Comparison of ENCODE assay signal across 12 cellular contexts in the genomic region with DNA sequence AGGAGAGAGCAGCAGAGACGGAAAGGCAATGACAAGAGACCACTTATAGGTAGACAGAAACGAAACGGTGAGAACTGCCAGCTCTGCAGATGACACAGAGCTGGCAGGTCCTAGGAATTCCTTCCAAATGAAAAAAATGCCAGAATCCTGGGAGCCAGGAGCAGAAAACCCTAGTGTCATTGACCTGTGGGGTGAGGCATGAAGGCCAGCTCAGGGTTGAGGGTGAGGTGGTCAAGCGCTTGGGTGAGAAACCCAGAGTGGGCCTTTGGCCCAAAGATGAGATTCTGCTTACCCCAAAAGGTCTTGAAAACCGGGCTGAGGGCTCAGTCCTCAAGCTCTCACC. TPM values are rescaled to one million over a fixed set of nuclear protein-coding genes. Genes with fewer than 3 reads are reported as not detected.
DNase-seq lines count a peak whose midpoint lies in the region; ATAC-seq and TF ChIP-seq lines count a peak whose summit lies in the region.
"Had no signal": no experiment of that assay in that cellular context is flagged by ENCODE, and none has a peak within 500 bp of the region (broad histone marks: within the 10 kb centered on the region; RNA-seq: fewer than 3 reads in every experiment).

No MANE protein-coding gene starts in this region.

- H4K91ac ChIP-seq in mesenchymal stem cell (ENCODE audit: low read length), result no peak overlapping the region

- no peak overlapping the region for H3K14ac ChIP-seq in mesenchymal stem cell (ENCODE audit: low read length in 2 of 2)

- DNase-seq in activated CD8-positive, alpha-beta T cell treated with anti-CD3 and anti-CD28 coated beads, Interleukin-2, amount 10 ng/mL, durations not matched to agents 7 days and 5 days, result no peak
- DNase-seq in activated CD8-positive, alpha-beta T cell treated with anti-CD3 and anti-CD28 coated beads for 36 hours, result no peak
- DNase-seq in caudate nucleus (lab: John Stamatoyannopoulos, UW) (no peak), mesenchymal stem cell (peak; percentile 43), thyroid gland (no peak), NCI-H1417 treated with DMSO at 0.1 percent for 48 hours (lab: John Stamatoyannopoulos, UW) (no peak), activated T-cell treated with anti-CD3 and anti-CD28 coated beads for 4 hours (no peak)
- no peak for DNase-seq in activated CD8-positive, alpha-beta memory T cell treated with anti-CD3 and anti-CD28 coated beads, Interleukin-2, amount 50 U/mL, for 48 hours
- DNase-seq: activated gamma-delta T cell treated with Interleukin-2 at 50 U/mL for 16 hours, NCI-H226 had no signal

- H3K4me3 ChIP-seq in mesenchymal stem cell (ENCODE audit: insufficient read depth in 1 of 2, low read depth in 1 of 2, low read length in 2 of 2) (no peak overlapping the region), thyroid gland (replicated peaks in 1 of 3) (no peak overlapping the region)

- H3K9ac ChIP-seq in mesenchymal stem cell (ENCODE audit: low read length), result peak overlapping the region; percentile 93

- POLR2A ChIA-PET in activated CD8-positive, alpha-beta T cell treated with anti-CD3 and anti-CD28 coated beads, Interleukin-2, amount 10 ng/mL, durations not matched to agents 7 days and 5 days (lab: Charles Lee), result interaction anchor here (1.0 to 1.4 kb wide), 2 partner anchors 18 to 26 kb away, joined by 3 to 4 read pairs; no protein-coding TSS in a partner anchor
- POLR2A ChIA-PET in activated CD8-positive, alpha-beta T cell treated with anti-CD3 and anti-CD28 coated beads for 36 hours (lab: Charles Lee), result interaction anchor here (1.1 to 2.0 kb wide), 2 partner anchors 8 to 34 kb away, joined by 3 to 5 read pairs; no protein-coding TSS in a partner anchor

- peak overlapping the region; percentile 84 for H2AK5ac ChIP-seq in mesenchymal stem cell (ENCODE audit: low read length, severe bottlenecking)

- no peak for TF ChIP-seq CTCF in activated CD8-positive, alpha-beta T cell treated with anti-CD3 and anti-CD28 coated beads for 36 hours (IDR thresholded peaks at IDR 0.05)
- TF ChIP-seq CTCF in thyroid gland (IDR thresholded peaks at IDR 0.05), result no peak

- H3K27me3 Mint-ChIP-seq in activated CD8-positive, alpha-beta T cell treated with anti-CD3 and anti-CD28 coated beads, Interleukin-2, amount 10 ng/mL, durations not matched to agents 7 days and 5 days (ENCODE audit: low read depth), result no peaks in the 10 kb centered on the region
- no peaks in the 10 kb centered on the region for H3K27me3 Mint-ChIP-seq in activated CD8-positive, alpha-beta T cell treated with anti-CD3 and anti-CD28 coated beads for 36 hours

- ATAC-seq in activated CD8-positive, alpha-beta T cell treated with anti-CD3 and anti-CD28 coated beads, Interleukin-2, amount 10 ng/mL, durations not matched to agents 7 days and 5 days, result no peak
- no peak for ATAC-seq in activated CD8-positive, alpha-beta T cell treated with anti-CD3 and anti-CD28 coated beads for 36 hours

- H3K18ac ChIP-seq in mesenchymal stem cell (ENCODE audit: low read depth in 1 of 2, low read length in 2 of 2), result peak overlapping the region; percentile 85 to 87

- peak overlapping the region; percentile 19 for H2BK120ac ChIP-seq in mesenchymal stem cell (ENCODE audit: low read depth, low read length)

- H3K4ac ChIP-seq in mesenchymal stem cell (ENCODE audit: low read depth in 1 of 2, low read length in 2 of 2), result peak overlapping the region in 1 of 2 experiments; percentile 53

- H3K4me3 Mint-ChIP-seq in activated CD8-positive, alpha-beta T cell treated with anti-CD3 and anti-CD28 coated beads, Interleukin-2, amount 10 ng/mL, durations not matched to agents 7 days and 5 days, result no peak overlapping the region
- H3K4me3 Mint-ChIP-seq in activated CD8-positive, alpha-beta T cell treated with anti-CD3 and anti-CD28 coated beads for 36 hours, result no peak overlapping the region

- TF ChIP-seq POLR2A in thyroid gland (IDR thresholded peaks at IDR 0.05), result no peak

- H3K27ac ChIP-seq in caudate nucleus (ENCODE audit: low read depth, low read length), result peak overlapping the region; percentile 32
- peak overlapping the region; percentile 6 for H3K27ac ChIP-seq in mesenchymal stem cell (ENCODE audit: low read length, poor library complexity, severe bottlenecking)
- H3K27ac ChIP-seq in thyroid gland, result peak overlapping the region; percentile 49 to 61 (median 53)
- H3K27ac ChIP-seq: neutrophil, VCaP had no signal

- peaks cover 52 to 53% of the 10 kb centered on the region in 2 experiments for H3K36me3 ChIP-seq in mesenchymal stem cell (ENCODE audit: control insufficient read depth in 1 of 2, insufficient read depth in 2 of 2, low read depth in 1 of 2, low read length in 2 of 2)
- peaks cover 25 to 26% of the 10 kb centered on the region in 2 donors for H3K36me3 ChIP-seq in thyroid gland

- no peak overlapping the region for H2BK5ac ChIP-seq in mesenchymal stem cell (ENCODE audit: low read depth, low read length, poor library complexity, severe bottlenecking)

- peak overlapping the region; percentile 79 for H3K27ac Mint-ChIP-seq in activated CD8-positive, alpha-beta T cell treated with anti-CD3 and anti-CD28 coated beads, Interleukin-2, amount 10 ng/mL, durations not matched to agents 7 days and 5 days
- H3K27ac Mint-ChIP-seq in activated CD8-positive, alpha-beta T cell treated with anti-CD3 and anti-CD28 coated beads for 36 hours, result no peak overlapping the region

- peaks cover 73% of the 10 kb centered on the region for H3K4me1 ChIP-seq in mesenchymal stem cell (ENCODE audit: control insufficient read depth, insufficient read depth, low read depth, low read length)
- peaks cover 6 to 83% of the 10 kb centered on the region in 2 donors for H3K4me1 ChIP-seq in thyroid gland

- H3K4me2 ChIP-seq in mesenchymal stem cell (ENCODE audit: low read length, poor library complexity, severe bottlenecking), result no peak overlapping the region

- no peaks in the 10 kb centered on the region for H3K9me3 Mint-ChIP-seq in activated CD8-positive, alpha-beta T cell treated with anti-CD3 and anti-CD28 coated beads, Interleukin-2, amount 10 ng/mL, durations not matched to agents 7 days and 5 days (ENCODE audit: insufficient read depth)
- no peaks in the 10 kb centered on the region for H3K9me3 Mint-ChIP-seq in activated CD8-positive, alpha-beta T cell treated with anti-CD3 and anti-CD28 coated beads for 36 hours

- H2BK12ac ChIP-seq in mesenchymal stem cell (ENCODE audit: low read length in 2 of 2), result peak overlapping the region; percentile 47 to 78

- intact Hi-C loops in activated CD8-positive, alpha-beta T cell treated with anti-CD3 and anti-CD28 coated beads for 36 hours (cut with micrococcal nuclease), result no loop called here
- intact Hi-C loops in thyroid gland (cut with DNase I), result no loop called here

- no peak overlapping the region for H2AFZ ChIP-seq in mesenchymal stem cell (ENCODE audit: low read depth, low read length)

- H3K9me3 ChIP-seq in mesenchymal stem cell (ENCODE audit: control insufficient read depth, low read length) (no peaks in the 10 kb centered on the region), thyroid gland (no peaks in the 10 kb centered on the region)
- H3K9me3 ChIP-seq: neutrophil had no signal

- H3K4me1 Mint-ChIP-seq in activated CD8-positive, alpha-beta T cell treated with anti-CD3 and anti-CD28 coated beads, Interleukin-2, amount 10 ng/mL, durations not matched to agents 7 days and 5 days (ENCODE audit: low read depth), result peaks cover 80% of the 10 kb centered on the region
- peaks cover 33% of the 10 kb centered on the region for H3K4me1 Mint-ChIP-seq in activated CD8-positive, alpha-beta T cell treated with anti-CD3 and anti-CD28 coated beads for 36 hours (ENCODE audit: low read depth)

- peaks cover 15% of the 10 kb centered on the region for H3K79me1 ChIP-seq in mesenchymal stem cell (replicated peaks; ENCODE audit: low read length, poor library complexity, severe bottlenecking)

- H4K8ac ChIP-seq in mesenchymal stem cell (ENCODE audit: low read length), result peak overlapping the region; percentile 28

- H3K27me3 ChIP-seq in mesenchymal stem cell (ENCODE audit: control insufficient read depth in 1 of 2, insufficient read depth in 1 of 2, low read length in 2 of 2) (no peaks in the 10 kb centered on the region), thyroid gland (no peaks in the 10 kb centered on the region)
- H3K27me3 ChIP-seq: neutrophil had no signal

- WGBS in mesenchymal stem cell, result 50% methylated on average over 3 of the region's 5 CpGs
- 67 to 72% methylated on average over 5 of the region's 5 CpGs for WGBS in thyroid gland, 2 donors

- H3K23ac ChIP-seq in mesenchymal stem cell (ENCODE audit: low read length in 2 of 2), result no peak overlapping the region

- CTCF ChIA-PET in activated CD8-positive, alpha-beta T cell treated with anti-CD3 and anti-CD28 coated beads, Interleukin-2, amount 10 ng/mL, durations not matched to agents 7 days and 5 days (lab: Charles Lee), result interaction anchor here (0.7 to 4.2 kb wide), 14 partner anchors 9 to 219 kb away, joined by 3 to 37 read pairs (median 4); a partner anchor contains a TSS
- CTCF ChIA-PET in activated CD8-positive, alpha-beta T cell treated with anti-CD3 and anti-CD28 coated beads for 36 hours (lab: Charles Lee), result interaction anchor here (1.1 to 10.3 kb wide), 4 partner anchors 7 to 181 kb away, joined by 3 to 121 read pairs (median 19); a partner anchor contains a TSS

- peaks cover 86% of the 10 kb centered on the region for H3K36me3 Mint-ChIP-seq in activated CD8-positive, alpha-beta T cell treated with anti-CD3 and anti-CD28 coated beads, Interleukin-2, amount 10 ng/mL, durations not matched to agents 7 days and 5 days (ENCODE audit: low read depth)
- peaks cover 74% of the 10 kb centered on the region for H3K36me3 Mint-ChIP-seq in activated CD8-positive, alpha-beta T cell treated with anti-CD3 and anti-CD28 coated beads for 36 hours (ENCODE audit: low read depth)

- H2BK15ac ChIP-seq in mesenchymal stem cell (ENCODE audit: low read depth, poor library complexity, severe bottlenecking), result peak overlapping the region; percentile 44

RNA-seq across cellular contexts. Expression of a gene that starts 9.2 kb away (rescaled TPM):
- 10 to 100 TPM; 66.8 to 70.8 TPM for total RNA-seq in activated CD8-positive, alpha-beta T cell treated with anti-CD3 and anti-CD28 coated beads, Interleukin-2, amount 10 ng/mL, durations not matched to agents 7 days and 5 days
- total RNA-seq in activated CD8-positive, alpha-beta T cell treated with anti-CD3 and anti-CD28 coated beads for 36 hours, result 10 to 100 TPM; 35.1 TPM
- polyA plus RNA-seq in mesenchymal stem cell (2013, experiment 1 of 2), result 25.3 TPM
- 23.9 TPM for polyA plus RNA-seq in mesenchymal stem cell (2013, experiment 2 of 2)
- total RNA-seq in thyroid gland, result 10 to 100 TPM; 13.3 to 23.2 (median 18.3) TPM

RNA-seq across cellular contexts. Expression of a gene that starts 22.3 kb away (rescaled TPM):
- 10 to 100 TPM; 34.9 to 40.1 TPM for total RNA-seq in activated CD8-positive, alpha-beta T cell treated with anti-CD3 and anti-CD28 coated beads, Interleukin-2, amount 10 ng/mL, durations not matched to agents 7 days and 5 days
- 10 to 100 TPM; 28.0 to 28.5 TPM for total RNA-seq in activated CD8-positive, alpha-beta T cell treated with anti-CD3 and anti-CD28 coated beads for 36 hours
- 72.1 TPM for polyA plus RNA-seq in mesenchymal stem cell (2013, experiment 1 of 2)
- polyA plus RNA-seq in mesenchymal stem cell (2013, experiment 2 of 2), result 72.9 TPM
- 10 to 100 TPM; 37.6 to 54.1 (median 47.3) TPM for total RNA-seq in thyroid gland

RNA-seq across cellular contexts. Expression of a gene that starts 34.2 kb away (rescaled TPM):
- total RNA-seq in activated CD8-positive, alpha-beta T cell treated with anti-CD3 and anti-CD28 coated beads, Interleukin-2, amount 10 ng/mL, durations not matched to agents 7 days and 5 days, result 10 to 100 TPM; 24.6 to 24.7 TPM
- total RNA-seq in activated CD8-positive, alpha-beta T cell treated with anti-CD3 and anti-CD28 coated beads for 36 hours, result 10 to 100 TPM; 27.8 to 32.5 TPM
- 24.6 TPM for polyA plus RNA-seq in mesenchymal stem cell (2013, experiment 1 of 2)
- polyA plus RNA-seq in mesenchymal stem cell (2013, experiment 2 of 2), result 23.7 TPM
- 10 to 100 TPM; 41.6 to 61.1 (median 49.3) TPM for total RNA-seq in thyroid gland

RNA-seq across cellular contexts. Expression of a gene that starts 39.0 kb away (rescaled TPM):
- total RNA-seq in activated CD8-positive, alpha-beta T cell treated with anti-CD3 and anti-CD28 coated beads, Interleukin-2, amount 10 ng/mL, durations not matched to agents 7 days and 5 days, result under 1 TPM; 0.10 to 0.18 TPM
- under 1 TPM; 0.27 to 0.49 TPM for total RNA-seq in activated CD8-positive, alpha-beta T cell treated with anti-CD3 and anti-CD28 coated beads for 36 hours
- polyA plus RNA-seq in mesenchymal stem cell (2013, experiment 1 of 2), result 0.10 TPM
- 0.04 TPM for polyA plus RNA-seq in mesenchymal stem cell (2013, experiment 2 of 2)
- total RNA-seq in thyroid gland, result 1 to 10 TPM; 1.6 to 4.9 (median 2.5) TPM
